Comparison of ENCODE assay signal across 25 cellular contexts in genomic region chr10:121576139-121576538, GRCh38. TPM values are rescaled to one million over a fixed set of nuclear protein-coding genes. Genes with fewer than 3 reads are reported as not detected.
DNase-seq lines count a peak whose midpoint lies in the region; FAIRE-seq and TF ChIP-seq lines count a peak whose summit lies in the region.
"Had no signal": no experiment of that assay in that cellular context is flagged by ENCODE, and none has a peak within 500 bp of the region (broad histone marks: within the 10 kb centered on the region; RNA-seq: fewer than 3 reads in every experiment).

No MANE protein-coding gene starts in this region.

- H3K18ac ChIP-seq in H1 (ENCODE audit: extremely low read depth, low read length) (no peak overlapping the region), neuronal stem cell (ENCODE audit: low read length) (no peak overlapping the region)

- no peak overlapping the region for H3K4ac ChIP-seq in H1 (replicated peaks; ENCODE audit: insufficient read length, low read depth, low read length)
- no peak overlapping the region for H3K4ac ChIP-seq in neuronal stem cell (ENCODE audit: low read length)

- TF ChIP-seq EP300 in H1 (IDR thresholded peaks at IDR 0.05; ENCODE audit: borderline replicate concordance in 1 of 2, low read depth in 2 of 2, low read length in 2 of 2): no peak
- no peak for TF ChIP-seq EP300 in suprapubic skin (IDR thresholded peaks at IDR 0.05)

- H2BK12ac ChIP-seq in H1 (ENCODE audit: low read depth, low read length): 0 out of 2 replicates have a peak overlapping the region, but pooled peaks have one; percentile 12
- no peak overlapping the region for H2BK12ac ChIP-seq in neuronal stem cell (ENCODE audit: low read length)

- no peaks in the 10 kb centered on the region for H3K9me3 ChIP-seq in H1 (ENCODE audit: insufficient read depth in 2 of 2, low read depth in 1 of 2, low read length in 1 of 2)
- no peaks in the 10 kb centered on the region for H3K9me3 ChIP-seq in suprapubic skin
- H3K9me3 ChIP-seq in neuronal stem cell (replicated peaks in 1 of 2; ENCODE audit: control insufficient read depth in 2 of 2, insufficient read depth in 1 of 2, low read depth in 1 of 2, low read length in 2 of 2): no peaks in the 10 kb centered on the region
- H3K9me3 ChIP-seq in osteoblast (ENCODE audit: low read depth, low read length): no peaks in the 10 kb centered on the region
- H3K9me3 ChIP-seq: BLaER1 had no signal

- H3K79me1 ChIP-seq in H1 (ENCODE audit: low read depth, low read length) (peaks cover 20% of the 10 kb centered on the region), neuronal stem cell (ENCODE audit: low read depth, low read length) (peaks cover 4% of the 10 kb centered on the region)

- H2AK5ac ChIP-seq in H1 (ENCODE audit: low read depth, low read length): no peak overlapping the region
- no peak overlapping the region for H2AK5ac ChIP-seq in neuronal stem cell (ENCODE audit: low read depth, low read length)

- H3K14ac ChIP-seq in H1 (ENCODE audit: insufficient read length) (no peak overlapping the region), neuronal stem cell (ENCODE audit: low read length) (no peak overlapping the region)

- peaks cover 60 to 84% of the 10 kb centered on the region in 2 experiments for H3K79me2 ChIP-seq in H1 (ENCODE audit: control insufficient read depth in 1 of 2, insufficient read depth in 2 of 2, low read length in 2 of 2)
- H3K79me2 ChIP-seq in osteoblast (ENCODE audit: insufficient read depth, low read length): no peaks in the 10 kb centered on the region

- H2AFZ ChIP-seq in H1 (ENCODE audit: low read length) (no peak overlapping the region), neuronal stem cell (ENCODE audit: low read length) (no peak overlapping the region), osteoblast (ENCODE audit: low read length) (no peak overlapping the region)

- H3K36me3 ChIP-seq in H1 (ENCODE audit: control insufficient read depth in 2 of 4, insufficient read depth in 4 of 4, low read length in 3 of 4): peaks cover 0 to 36% (median 0%) of the 10 kb centered on the region in 4 experiments; a peak in 3 of 8 replicates
- H3K36me3 ChIP-seq in suprapubic skin: no peaks in the 10 kb centered on the region
- no peaks in the 10 kb centered on the region for H3K36me3 ChIP-seq in neuronal stem cell (replicated peaks in 1 of 2; ENCODE audit: control insufficient read depth in 2 of 2, insufficient read depth in 2 of 2, low read length in 2 of 2)
- H3K36me3 ChIP-seq in osteoblast (ENCODE audit: insufficient read depth, low read length): no peaks in the 10 kb centered on the region
- H3K36me3 ChIP-seq: BLaER1 had no signal

- H2BK20ac ChIP-seq in H1 (ENCODE audit: low read length): no peak overlapping the region

- H2BK5ac ChIP-seq in H1 (ENCODE audit: low read depth, low read length): no peak overlapping the region
- no peak overlapping the region for H2BK5ac ChIP-seq in neuronal stem cell (ENCODE audit: low read length)

- H4K8ac ChIP-seq in H1 (ENCODE audit: extremely low read depth, insufficient read depth, low read length): no peak overlapping the region
- H4K8ac ChIP-seq in neuronal stem cell (ENCODE audit: low read depth, low read length): no peak overlapping the region

- POLR2A ChIA-PET in H1 (lab: Charles Lee; ENCODE audit: partially characterized antibody): interaction anchor here (1.3 to 2.5 kb wide), 3 partner anchors 17 to 24 kb away, joined by 3 to 8 read pairs (median 4); no protein-coding TSS in a partner anchor

- H3K23me2 ChIP-seq in H1 (ENCODE audit: low read depth, low read length): 0 out of 2 replicates have a peak, but pooled peaks cover 2% of the 10 kb centered on the region

- H3K27ac ChIP-seq in angular gyrus (ENCODE audit: low read depth, low read length) (peak overlapping the region; percentile 24), H1 (ENCODE audit: low read depth, low read length) (no peak overlapping the region), layer of hippocampus (ENCODE audit: low read depth, low read length) (peak overlapping the region; percentile 25), suprapubic skin (peak overlapping the region; percentile 43), neuronal stem cell (replicated peaks; ENCODE audit: low read length) (no peak overlapping the region), osteoblast (ENCODE audit: low read depth, low read length) (no peak overlapping the region)
- H3K27ac ChIP-seq: BLaER1, HL-60, KMS-11 had no signal

- DNase-seq in H1 (ENCODE audit: low read depth in 1 of 2, low spot score in 2 of 2): no peak
- no peak for DNase-seq in suprapubic skin (ENCODE audit: low spot score in 2 of 2)
- DNase-seq in SHP77 (lab: John Stamatoyannopoulos, UW): no peak
- no peak for DNase-seq in neuronal stem cell (ENCODE audit: low spot score)
- no peak for DNase-seq in osteoblast (ENCODE audit: insufficient read length, low spot score, missing footprints)
- no peak for DNase-seq in activated naive CD4-positive, alpha-beta T cell (lab: John Stamatoyannopoulos, UW)
- DNase-seq: CD4-positive, alpha-beta T cell; MM.1S; NCI-H2029; NCI-H446 treated with DMSO at 0.1 percent for 48 hours; NCI-H526; NCI-H82; Right ventricle myocardium superior; RPMI8226 had no signal

- H3K23ac ChIP-seq in H1 (ENCODE audit: insufficient read length) (no peak overlapping the region), neuronal stem cell (ENCODE audit: low read depth, low read length, poor library complexity) (no peak overlapping the region)

- peaks cover 38 to 55% (median 42%) of the 10 kb centered on the region in 4 experiments for H3K4me1 ChIP-seq in H1 (replicated peaks in 1 of 4; ENCODE audit: control insufficient read depth in 3 of 4, insufficient read depth in 4 of 4, low read length in 3 of 4)
- peaks cover 68% of the 10 kb centered on the region for H3K4me1 ChIP-seq in suprapubic skin
- peaks cover 16 to 19% of the 10 kb centered on the region in 2 donors for H3K4me1 ChIP-seq in neuronal stem cell (ENCODE audit: control insufficient read depth in 2 of 2, insufficient read depth in 1 of 2, low read depth in 1 of 2, low read length in 2 of 2)
- H3K4me1 ChIP-seq in osteoblast (ENCODE audit: insufficient read depth, low read length): no peaks in the 10 kb centered on the region
- H3K4me1 ChIP-seq: BLaER1 had no signal

- TF ChIP-seq POLR2A in H1 (IDR thresholded peaks at IDR 0.05; ENCODE audit: control extremely low read depth in 1 of 2, low read depth in 2 of 2, low read length in 2 of 2) (no peak), suprapubic skin (IDR thresholded peaks at IDR 0.05) (no peak)

- H2BK15ac ChIP-seq in H1 (ENCODE audit: low read length) (no peak overlapping the region), neuronal stem cell (ENCODE audit: low read length) (no peak overlapping the region)

- H3K4me2 ChIP-seq in H1 (ENCODE audit: insufficient read depth in 1 of 2, low read depth in 2 of 2, low read length in 2 of 2): no peak overlapping the region; a peak in 1 of 4 replicates
- no peak overlapping the region for H3K4me2 ChIP-seq in neuronal stem cell (ENCODE audit: insufficient read depth, low read length, poor library complexity, severe bottlenecking)
- no peak overlapping the region for H3K4me2 ChIP-seq in osteoblast (ENCODE audit: insufficient read depth, low read length)
- H3K4me2 ChIP-seq: BLaER1, KMS-11 had no signal

- TF ChIP-seq RAD21 in H1 (IDR thresholded peaks at IDR 0.05 in 1 of 2, conservative IDR thresholded peaks at IDR 0.05 in 1 of 2; ENCODE audit: low read depth in 2 of 2, low read length in 2 of 2): no peak

- H3K9ac ChIP-seq in H1 (replicated peaks in 1 of 4; ENCODE audit: extremely low read depth in 1 of 4, low read depth in 3 of 4, low read length in 3 of 4) (no peak overlapping the region), neuronal stem cell (ENCODE audit: low read depth, low read length, poor library complexity) (no peak overlapping the region)
- H3K9ac ChIP-seq: BLaER1, KMS-11 had no signal

- no peak for TF ChIP-seq CTCF in H1 (IDR thresholded peaks at IDR 0.05; ENCODE audit: control extremely low read depth in 1 of 3, insufficient read depth in 1 of 3, low read depth in 1 of 3, low read length in 3 of 3)
- TF ChIP-seq CTCF in suprapubic skin (IDR thresholded peaks at IDR 0.05): no peak
- no peak for TF ChIP-seq CTCF in osteoblast (IDR thresholded peaks at IDR 0.05; ENCODE audit: extremely low read depth, low read depth, low read length)

- H2BK120ac ChIP-seq in H1 (replicated peaks; ENCODE audit: low read depth, low read length): no peak overlapping the region
- H2BK120ac ChIP-seq in neuronal stem cell (ENCODE audit: low read depth, low read length): no peak overlapping the region

- H3K56ac ChIP-seq in H1 (replicated peaks; ENCODE audit: insufficient read length, low read depth, low read length): no peak overlapping the region

- CTCF ChIA-PET in H1 (lab: Charles Lee; ENCODE audit: partially characterized antibody): interaction anchor here (0.7 kb wide), 1 partner anchor 49 kb away, joined by 3 read pairs; no protein-coding TSS in a partner anchor

- H4K20me1 ChIP-seq in H1 (replicated peaks in 1 of 2; ENCODE audit: control insufficient read depth in 1 of 2, insufficient read depth in 2 of 2, low read length in 2 of 2): peaks cover 47% of the 10 kb centered on the region in 2 experiments
- H4K20me1 ChIP-seq in osteoblast (ENCODE audit: insufficient read depth, low read length): no peaks in the 10 kb centered on the region
- H4K20me1 ChIP-seq: BLaER1 had no signal

- 91% methylated on average over 10 of the region's 10 CpGs; no CpG with 5 or more reads in 1 of the 2 experiments for WGBS in H1 (ENCODE audit: extremely low coverage in 1 of 2, insufficient coverage in 1 of 2, insufficient read length in 1 of 2, insufficient replicate concordance in 2 of 2, low coverage in 1 of 2, low lambda C conversion rate in 2 of 2, missing lambda C conversion rate in 1 of 2), 2 experiments
- WGBS in suprapubic skin: 74% methylated on average over 10 of the region's 10 CpGs
- no CpG with 5 or more reads among the region's 10 CpGs for WGBS in neuronal stem cell (ENCODE audit: extremely low coverage in 2 of 2, insufficient read length in 2 of 2, insufficient replicate concordance in 1 of 2), 2 donors

- H3K27me3 ChIP-seq in H1 (replicated peaks in 1 of 4; ENCODE audit: control insufficient read depth in 3 of 4, extremely low read depth in 1 of 4, insufficient read depth in 3 of 4, low read length in 3 of 4): no peaks in the 10 kb centered on the region
- no peaks in the 10 kb centered on the region for H3K27me3 ChIP-seq in layer of hippocampus (ENCODE audit: control insufficient read depth, insufficient read depth, low read length)
- no peaks in the 10 kb centered on the region for H3K27me3 ChIP-seq in suprapubic skin
- peaks cover 0 to 6% (median 0%) of the 10 kb centered on the region in 3 experiments for H3K27me3 ChIP-seq in neuronal stem cell (ENCODE audit: control insufficient read depth in 3 of 3, insufficient read depth in 3 of 3, low read depth in 1 of 3, low read length in 3 of 3)
- H3K27me3 ChIP-seq in osteoblast (ENCODE audit: insufficient read depth, low read length): no peaks in the 10 kb centered on the region
- H3K27me3 ChIP-seq: BLaER1 had no signal

- H4K91ac ChIP-seq in H1 (replicated peaks; ENCODE audit: insufficient read length, low read length) (no peak overlapping the region), neuronal stem cell (ENCODE audit: low read depth, low read length, poor library complexity) (no peak overlapping the region)

- no peak for FAIRE-seq in H1 (lab: Jason Lieb, UNC)
- FAIRE-seq: A204.1, D721Med, GM18507, H54 had no signal

- no peak overlapping the region for H3K4me3 ChIP-seq in H1 (ENCODE audit: extremely low read depth in 1 of 4, insufficient read depth in 2 of 4, low read depth in 3 of 4, low read length in 4 of 4)
- no peak overlapping the region for H3K4me3 ChIP-seq in suprapubic skin
- H3K4me3 ChIP-seq in neuronal stem cell (ENCODE audit: low read length in 2 of 2): no peak overlapping the region
- no peak overlapping the region for H3K4me3 ChIP-seq in osteoblast (ENCODE audit: insufficient read depth, low read length)
- H3K4me3 ChIP-seq: BLaER1 had no signal

- H4K5ac ChIP-seq in H1 (ENCODE audit: insufficient read length, low read depth, low read length): no peak overlapping the region

RNA-seq across cellular contexts. Expression of gene FGFR2, which starts 22.1 kb away (rescaled TPM):
- 81.2 and 81.6 TPM in 2 replicates for total RNA-seq in H1 (2021; fragmentation: NEBNext Ultra II Directional; extraction: Animal tissue kit (Norgen Biotek cat#: 25700))
- 50.2 and 50.3 TPM in 2 replicates for polyA plus RNA-seq in H1 (2011; rRNA removed)
- polyA plus RNA-seq in H1 (2011; cell fraction: cytosol; rRNA removed): 69.6 TPM
- polyA plus RNA-seq in H1 (2011; cell fraction: nucleus; rRNA removed): 128 TPM
- polyA plus RNA-seq in H1 (2012, experiment 1 of 2): 53.5 to 65.1 TPM (median 58.9 TPM) in 4 replicates
- 15.2 TPM for polyA plus RNA-seq in H1 (2012, experiment 2 of 2)
- polyA plus RNA-seq in H1 (2013, experiment 1 of 2): 55.3 TPM
- polyA plus RNA-seq in H1 (2013, experiment 2 of 2): 59.0 TPM
- polyA minus RNA-seq in H1 (2011; rRNA and poly(A)+ RNA removed): 126 and 168 TPM in 2 replicates
- 103 TPM for polyA minus RNA-seq in H1 (2011; cell fraction: cytosol; rRNA and poly(A)+ RNA removed)
- polyA minus RNA-seq in H1 (2011; cell fraction: nucleus; rRNA and poly(A)+ RNA removed): 190 TPM
- total RNA-seq in suprapubic skin (100 to 1,000 TPM; 105 to 222 (median 155) TPM), osteoblast (9.7 and 13.8 TPM in 2 replicates)
- polyA plus RNA-seq in neuronal stem cell (2013, experiment 1 of 2): 3.1 TPM
- polyA plus RNA-seq in neuronal stem cell (2013, experiment 2 of 2): 3.4 TPM
- polyA plus RNA-seq: AG04450, IgD-negative memory B cell had no signal

Comparison
In these comparisons a context has a peak if more than half of its experiments do, and no peak if none do; other contexts are left out.
1. H3K27ac ChIP-seq: peak in angular gyrus (single experiment), layer of hippocampus (single experiment) and suprapubic skin (single experiment); none in H1 (single experiment), neuronal stem cell (single experiment) and osteoblast (single experiment).